ENCODE assay signal across 15 cellular contexts in the genomic region with DNA sequence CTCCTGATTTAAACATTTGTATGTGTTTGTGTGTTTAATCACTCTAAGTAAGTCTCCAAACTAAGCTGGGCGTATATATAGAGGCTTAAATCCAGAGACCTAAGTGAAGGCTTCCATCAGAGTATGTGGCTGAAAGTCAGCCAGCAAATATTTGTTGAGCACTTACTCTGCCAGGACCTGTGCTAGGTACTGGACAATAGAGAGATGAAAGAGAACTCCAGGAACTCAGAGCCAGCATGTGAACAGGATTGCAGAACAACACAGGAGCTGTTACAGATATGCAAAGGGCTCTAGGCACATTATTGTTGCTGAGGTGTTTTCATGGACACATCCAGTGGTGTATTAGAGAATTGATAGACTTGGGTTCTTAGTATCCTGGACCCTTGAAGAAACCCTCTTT.
"Had no signal": no experiment of that assay in that cellular context is flagged by ENCODE, and none has a peak within 500 bp of the region (broad histone marks: within the 10 kb centered on the region; RNA-seq: fewer than 3 reads in every experiment).

No MANE protein-coding gene starts in this region.

- ATAC-seq: activated CD4-positive, alpha-beta T cell treated with anti-CD3 and anti-CD28 coated beads for 36 hours; sciatic nerve had no signal

- H2AFZ ChIP-seq: neural progenitor cell had no signal

- H3K4me2 ChIP-seq: neural progenitor cell, smooth muscle cell had no signal

- H3K4me3 ChIP-seq: esophagus muscularis mucosa, neural progenitor cell, smooth muscle cell, thoracic aorta had no signal

- DNase-seq: activated CD4-positive, alpha-beta T cell treated with anti-CD3 and anti-CD28 coated beads for 36 hours; activated CD4-positive, alpha-beta T cell treated with anti-CD3 and anti-CD28 coated beads, Interleukin-2, amount 50 U/mL, for 48 hours; activated gamma-delta T cell; activated naive CD8-positive, alpha-beta T cell treated with anti-CD3 and anti-CD28 coated beads for 36 hours; amniotic stem cell; effector CD8-positive, alpha-beta T cell; stimulated activated CD4-positive, alpha-beta T cell treated with anti-CD3 and anti-CD28 coated beads, Interleukin-4, amount 100 ng/mL, for 1 hour; T-helper 2 cell had no signal

- H3K9me3 ChIP-seq: esophagus muscularis mucosa, thoracic aorta had no signal

- FAIRE-seq: endothelial cell of umbilical vein had no signal

- H3K4me3 Mint-ChIP-seq: activated CD4-positive, alpha-beta T cell treated with anti-CD3 and anti-CD28 coated beads for 36 hours; activated naive CD8-positive, alpha-beta T cell treated with anti-CD3 and anti-CD28 coated beads for 36 hours; dendritic cell treated with granulocyte-macrophage colony-stimulating factor and Interleukin-4, amounts not matched to agents 40 ng/mL and 50 ng/mL, for 4 days; neural progenitor cell had no signal

- H3K27me3 Mint-ChIP-seq: activated CD4-positive, alpha-beta T cell treated with anti-CD3 and anti-CD28 coated beads for 36 hours; activated naive CD8-positive, alpha-beta T cell treated with anti-CD3 and anti-CD28 coated beads for 36 hours; dendritic cell treated with granulocyte-macrophage colony-stimulating factor and Interleukin-4, amounts not matched to agents 40 ng/mL and 50 ng/mL, for 4 days had no signal

- H3K27ac Mint-ChIP-seq: activated CD4-positive, alpha-beta T cell treated with anti-CD3 and anti-CD28 coated beads for 36 hours; activated naive CD8-positive, alpha-beta T cell treated with anti-CD3 and anti-CD28 coated beads for 36 hours; dendritic cell treated with granulocyte-macrophage colony-stimulating factor and Interleukin-4, amounts not matched to agents 40 ng/mL and 50 ng/mL, for 4 days; neural progenitor cell had no signal

- H3K4me1 Mint-ChIP-seq: activated CD4-positive, alpha-beta T cell treated with anti-CD3 and anti-CD28 coated beads for 36 hours; neural progenitor cell had no signal

- H3K9ac ChIP-seq: neural progenitor cell had no signal

- H3K27ac ChIP-seq: esophagus muscularis mucosa, neural progenitor cell, thoracic aorta had no signal

- H3K9me3 Mint-ChIP-seq: activated naive CD8-positive, alpha-beta T cell treated with anti-CD3 and anti-CD28 coated beads for 36 hours; dendritic cell treated with granulocyte-macrophage colony-stimulating factor and Interleukin-4, amounts not matched to agents 40 ng/mL and 50 ng/mL, for 4 days; neural progenitor cell had no signal

- H3K27me3 ChIP-seq: esophagus muscularis mucosa, neural progenitor cell had no signal

- H3K4me1 ChIP-seq: neural progenitor cell had no signal

- H3K36me3 ChIP-seq: neural progenitor cell, thoracic aorta had no signal

- H3K36me3 Mint-ChIP-seq: activated naive CD8-positive, alpha-beta T cell treated with anti-CD3 and anti-CD28 coated beads for 36 hours; neural progenitor cell had no signal
